Comparison of ENCODE assay signal across 8 cellular contexts in the genomic region with DNA sequence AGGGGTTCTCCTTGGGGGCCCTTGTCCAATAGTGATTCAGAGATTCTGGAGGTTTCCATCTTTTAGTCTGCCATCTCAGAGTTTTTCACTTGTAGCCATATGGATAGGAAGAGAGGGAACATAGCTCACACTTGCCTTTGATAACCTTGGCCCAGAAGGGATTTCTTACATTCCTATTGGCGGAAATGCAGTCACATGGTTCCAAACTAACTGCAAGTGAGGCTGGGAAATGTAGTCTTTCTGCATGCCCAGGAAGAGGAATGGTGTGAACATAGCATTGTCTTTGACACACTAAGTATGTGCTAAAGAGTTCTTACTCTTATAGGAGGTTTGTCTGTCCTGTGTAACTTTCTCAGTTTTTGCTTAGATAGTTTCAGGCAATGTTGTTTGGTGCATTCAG.
DNase-seq lines count a peak whose midpoint lies in the region; ATAC-seq, FAIRE-seq and TF ChIP-seq lines count a peak whose summit lies in the region.
"Not testable (repeated sequence)": the region's sequence is repeated elsewhere in the genome, so short reads cannot be mapped to it uniquely, and the experiment has no call there.

No MANE protein-coding gene starts in this region.

- H3K27me3 Mint-ChIP-seq in WTC11 (ENCODE audit: low read depth) = not testable (repeated sequence)

- RAD21 ChIA-PET in HCT116 (lab: Charles Lee; ENCODE audit: low non-redundant PET in 1 of 2, low total read pairs in 2 of 2, uncharacterized antibody in 2 of 2, unreplicated experiment in 2 of 2) = not testable (repeated sequence)

- 81 to 90% (median 86%) methylated on average over 1 of the region's 1 CpG for WGBS in small intestine, 3 donors

- not testable (repeated sequence) for H3K79me2 ChIP-seq in HCT116 (ENCODE audit: insufficient read depth, low read length); MM.1S (ENCODE audit: low read length); OCI-LY7 (ENCODE audit: insufficient read depth, low read depth, low read length)

- CTCF ChIA-PET in A673 (lab: Charles Lee); HCT116 (lab: Charles Lee); OCI-LY7 (lab: Charles Lee; ENCODE audit: unreplicated experiment); WTC11 (lab: Charles Lee): not testable (repeated sequence)

- not testable (repeated sequence) for H3K9ac ChIP-seq in HCT116 (ENCODE audit: low read length); MM.1S (ENCODE audit: low read length)

- H3K27ac Mint-ChIP-seq in WTC11 = not testable (repeated sequence)

- BruUV-seq in A673 (replicated peaks; lab: Mats Ljungman, UMichigan); HCT116 (replicated peaks; lab: Mats Ljungman, UMichigan); OCI-LY7 (replicated peaks; lab: Mats Ljungman, UMichigan): not testable (repeated sequence)

- H3K36me3 Mint-ChIP-seq in WTC11 = peaks cover 28% of the 10 kb centered on the region

- POLR2A ChIA-PET in A673 (lab: Charles Lee; ENCODE audit: low non-redundant PET); HCT116 (lab: Charles Lee); OCI-LY7 (lab: Charles Lee); WTC11 (lab: Charles Lee): not testable (repeated sequence)

- H3K4me1 Mint-ChIP-seq in WTC11 = not testable (repeated sequence)

- not testable (repeated sequence) for H2AFZ ChIP-seq in HCT116 (ENCODE audit: low read depth, low read length, poor library complexity, severe bottlenecking); MM.1S (ENCODE audit: low read length); OCI-LY7 (ENCODE audit: low read length)

- DNase-seq in A673 (ENCODE audit: low spot score) (peak; percentile 11), HCT116 (ENCODE audit: low read depth, low spot score) (peak; percentile 12), MM.1S (peak; percentile 21), OCI-LY7 (ENCODE audit: low spot score) (peak; percentile 40), choroid plexus epithelial cell (ENCODE audit: low read depth) (peak; percentile 12), germinal center (ENCODE audit: low spot score) (peak; percentile 7), small intestine (peak; percentile 10)
- DNase-seq in WTC11 (ENCODE audit: low spot score) = not testable (repeated sequence)

- not testable (repeated sequence) for H3K9me2 ChIP-seq in HCT116 (ENCODE audit: insufficient read depth); MM.1S (replicated peaks; ENCODE audit: insufficient read depth, low read length); OCI-LY7 (ENCODE audit: insufficient read depth, low read length)

- TF ChIP-seq RAD21 in HCT116 (IDR thresholded peaks at IDR 0.05; ENCODE audit: low read depth) = not testable (repeated sequence)

- TF ChIP-seq CTCF in A673 (conservative IDR thresholded peaks at IDR 0.05; ENCODE audit: low read depth, low read length); HCT116 (IDR thresholded peaks at IDR 0.05 in 2 of 3, conservative IDR thresholded peaks at IDR 0.05 in 1 of 3; ENCODE audit: borderline replicate concordance in 1 of 3, insufficient read depth in 1 of 3, low read depth in 2 of 3, low read length in 2 of 3); MM.1S (IDR thresholded peaks at IDR 0.05; ENCODE audit: low read length); OCI-LY7 (conservative IDR thresholded peaks at IDR 0.05; ENCODE audit: low read length); WTC11 (IDR thresholded peaks at IDR 0.05); choroid plexus epithelial cell (conservative IDR thresholded peaks at IDR 0.05; ENCODE audit: low read depth, low read length): not testable (repeated sequence)

- not testable (repeated sequence) for TF ChIP-seq POLR2A in HCT116 (IDR thresholded peaks at IDR 0.05; ENCODE audit: borderline replicate concordance, extremely low read depth, insufficient read depth, insufficient read length)

- not testable (repeated sequence) for H3K4me3 Mint-ChIP-seq in WTC11

- H3K4me2 ChIP-seq in HCT116 (ENCODE audit: low read length); MM.1S (ENCODE audit: low read depth, low read length); OCI-LY7 (ENCODE audit: low read length): not testable (repeated sequence)

- H4K20me1 ChIP-seq in HCT116 (ENCODE audit: insufficient read depth); MM.1S (ENCODE audit: insufficient read depth, low read length); OCI-LY7 (ENCODE audit: insufficient read depth, low read length): not testable (repeated sequence)

- ATAC-seq in HCT116, WTC11: not testable (repeated sequence)

- H3K27me3 ChIP-seq in A673 (replicated peaks; ENCODE audit: insufficient read depth, low read depth, low read length, poor library complexity); HCT116 (ENCODE audit: insufficient read depth, low read length); MM.1S (replicated peaks; ENCODE audit: insufficient read depth, low read length); small intestine (ENCODE audit: control insufficient read depth in 2 of 2, insufficient read depth in 2 of 2, low read length in 2 of 2): not testable (repeated sequence)

- not testable (repeated sequence) for H3K4me3 ChIP-seq in A673 (ENCODE audit: low read depth, low read length, poor library complexity, severe bottlenecking); HCT116 (replicated peaks in 1 of 2; ENCODE audit: low read depth in 1 of 2, low read length in 2 of 2); MM.1S (ENCODE audit: low read length); OCI-LY7 (ENCODE audit: low read depth, low read length, poor library complexity, severe bottlenecking); choroid plexus epithelial cell (ENCODE audit: low read depth, low read length); small intestine (ENCODE audit: low read depth in 1 of 2, low read length in 2 of 2)

- FAIRE-seq in small intestine (lab: Jason Lieb, UNC) = not testable (repeated sequence)

- not testable (repeated sequence) for H3K36me3 ChIP-seq in A673 (ENCODE audit: insufficient read depth, low read length, poor library complexity, severe bottlenecking); HCT116 (ENCODE audit: control insufficient read depth in 1 of 2, insufficient read depth in 2 of 2, low read length in 2 of 2); MM.1S (replicated peaks; ENCODE audit: insufficient read depth, low read length); OCI-LY7 (ENCODE audit: insufficient read depth, low read length); small intestine (ENCODE audit: control insufficient read depth in 2 of 2, insufficient read depth in 2 of 2, low read length in 2 of 2)

- H3K4me1 ChIP-seq in A673 (ENCODE audit: insufficient read depth, low read length, poor library complexity, severe bottlenecking); HCT116 (ENCODE audit: control insufficient read depth in 1 of 2, insufficient read depth in 2 of 2, low read length in 2 of 2); MM.1S (ENCODE audit: low read length); OCI-LY7 (ENCODE audit: insufficient read depth, low read length, poor library complexity, severe bottlenecking); small intestine (ENCODE audit: control insufficient read depth in 2 of 2, insufficient read depth in 1 of 2, low read depth in 1 of 2, low read length in 1 of 2): not testable (repeated sequence)

- intact Hi-C loops in A673 (cut with micrococcal nuclease; ENCODE audit: unreplicated experiment); HCT116 (cut with micrococcal nuclease); OCI-LY7 (cut with micrococcal nuclease; ENCODE audit: unreplicated experiment): not testable (repeated sequence)

- H3K9me3 ChIP-seq in A673 (ENCODE audit: low read depth, low read length, poor library complexity, severe bottlenecking); HCT116 (ENCODE audit: control insufficient read depth in 1 of 2, insufficient read depth in 1 of 2, low read depth in 1 of 2, low read length in 2 of 2); MM.1S (replicated peaks; ENCODE audit: insufficient read depth, low read length); OCI-LY7 (ENCODE audit: low read length); small intestine (ENCODE audit: control insufficient read depth, low read depth): not testable (repeated sequence)

- H3K9me3 Mint-ChIP-seq in WTC11 = peaks cover 30% of the 10 kb centered on the region

- not testable (repeated sequence) for H3K27ac ChIP-seq in A673 (ENCODE audit: low read depth, low read length, poor library complexity, severe bottlenecking); HCT116 (ENCODE audit: low read depth, low read length); MM.1S (ENCODE audit: low read length); OCI-LY7 (ENCODE audit: low read depth, low read length, poor library complexity, severe bottlenecking); small intestine (ENCODE audit: low read depth in 1 of 2, low read length in 1 of 2)

- not testable (repeated sequence) for H3F3A ChIP-seq in MM.1S (ENCODE audit: insufficient read depth, low read length)

TF ChIP-seq in WTC11, 78 proteins besides CTCF, POLR2A, EP300 and RAD21 (continues in another document):
- TF ChIP-seq, protein P1, sequence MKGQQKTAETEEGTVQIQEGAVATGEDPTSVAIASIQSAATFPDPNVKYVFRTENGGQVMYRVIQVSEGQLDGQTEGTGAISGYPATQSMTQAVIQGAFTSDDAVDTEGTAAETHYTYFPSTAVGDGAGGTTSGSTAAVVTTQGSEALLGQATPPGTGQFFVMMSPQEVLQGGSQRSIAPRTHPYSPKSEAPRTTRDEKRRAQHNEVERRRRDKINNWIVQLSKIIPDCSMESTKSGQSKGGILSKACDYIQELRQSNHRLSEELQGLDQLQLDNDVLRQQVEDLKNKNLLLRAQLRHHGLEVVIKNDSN (CRISPR knock-in tag; IDR thresholded peaks at IDR 0.05) = peak; percentile 70
